In genomic region chr17:1455748-1456599, GRCh38 we compare ENCODE assay signal across 1 cellular context.
TF ChIP-seq lines count a peak whose summit lies in the region.

Gene CRK, minus strand, starts transcription at chr17:1456232. Its CDS starts 115 bp downstream, at chr17:1456117.

TF ChIP-seq in HepG2, 621 proteins besides CTCF, POLR2A, EP300 and RAD21 (continued from another document and continues in another):
- TF ChIP-seq MXD3 (CRISPR knock-in tag; IDR thresholded peaks at IDR 0.05) (peak; percentile 61; the same call in 1 of the 2 replicates), KDM2A (CRISPR knock-in tag; IDR thresholded peaks at IDR 0.05; ENCODE audit: borderline replicate concordance, low read depth) (peak; percentile 99), SP2 (CRISPR knock-in tag; IDR thresholded peaks at IDR 0.05) (peak; percentile 69), ZNF572 (CRISPR knock-in tag; IDR thresholded peaks at IDR 0.05) (no peak), HNF1A (IDR thresholded peaks at IDR 0.05; ENCODE audit: low read depth) (no peak), HNF1A (CRISPR knock-in tag; IDR thresholded peaks at IDR 0.05; ENCODE audit: borderline replicate concordance) (no peak), ZNF264 (CRISPR knock-in tag; IDR thresholded peaks at IDR 0.05) (no peak), IRF2 (CRISPR knock-in tag; IDR thresholded peaks at IDR 0.05) (peak; percentile 80; the same call in 1 of the 2 replicates), ZNF772 (CRISPR knock-in tag; IDR thresholded peaks at IDR 0.05) (no peak; the same call in 1 of the 2 replicates), ZNF674 (CRISPR knock-in tag; IDR thresholded peaks at IDR 0.05; ENCODE audit: low read depth) (0 out of 2 replicates have a peak, but pooled peaks have one; percentile 9), ZNF883 (CRISPR knock-in tag; IDR thresholded peaks at IDR 0.05; ENCODE audit: not compliant biosample characterization) (peak; percentile 17), ZNF430 (CRISPR knock-in tag; IDR thresholded peaks at IDR 0.05) (peak; percentile 39; the same call in 1 of the 2 replicates), CREM (IDR thresholded peaks at IDR 0.05) (peak; percentile 77), CREM (CRISPR knock-in tag; IDR thresholded peaks at IDR 0.05) (no peak), MED1 (CRISPR knock-in tag; IDR thresholded peaks at IDR 0.05) (no peak), FOXJ3 (CRISPR knock-in tag; IDR thresholded peaks at IDR 0.05; ENCODE audit: borderline replicate concordance) (no peak), CBFB (CRISPR knock-in tag; IDR thresholded peaks at IDR 0.05) (peak; percentile 33; the same call in 1 of the 2 replicates), MBD4 (IDR thresholded peaks at IDR 0.05; ENCODE audit: borderline replicate concordance, low read length) (no peak), KDM3A (CRISPR knock-in tag; IDR thresholded peaks at IDR 0.05; ENCODE audit: low read depth) (0 out of 2 replicates have a peak, but pooled peaks have one; percentile 44), BRD4 (CRISPR knock-in tag; IDR thresholded peaks at IDR 0.05) (no peak), ZNF354B (CRISPR knock-in tag; IDR thresholded peaks at IDR 0.05) (no peak), HNF4G (IDR thresholded peaks at IDR 0.05; ENCODE audit: borderline replicate concordance, low read depth, low read length) (0 out of 2 replicates have a peak, but pooled peaks have one; percentile 5), HNF4G (CRISPR knock-in tag; IDR thresholded peaks at IDR 0.05; ENCODE audit: borderline replicate concordance, low read depth) (no peak), SYNCRIP (IDR thresholded peaks at IDR 0.05; ENCODE audit: insufficient read depth, low read depth, low read length) (no peak), ZFP36L2 (CRISPR knock-in tag; IDR thresholded peaks at IDR 0.05) (no peak), TCF7L2 (IDR thresholded peaks at IDR 0.05; ENCODE audit: low read depth, low read length) (no peak), ZNF225 (CRISPR knock-in tag; IDR thresholded peaks at IDR 0.05) (0 out of 2 replicates have a peak, but pooled peaks have one; percentile 32), ASH2L (IDR thresholded peaks at IDR 0.05; ENCODE audit: insufficient read length, low read depth, low read length) (peak; percentile 58), KLF6 (CRISPR knock-in tag; IDR thresholded peaks at IDR 0.05) (0 out of 2 replicates have a peak, but pooled peaks have one; percentile 34), ZNF292 (CRISPR knock-in tag; IDR thresholded peaks at IDR 0.05; ENCODE audit: borderline replicate concordance, low read depth) (no peak), ZNF362 (CRISPR knock-in tag; IDR thresholded peaks at IDR 0.05; ENCODE audit: borderline replicate concordance) (no peak; the same call in 1 of the 2 replicates), PATZ1 (CRISPR knock-in tag; IDR thresholded peaks at IDR 0.05) (peak; percentile 37), ZFP91 (CRISPR knock-in tag; IDR thresholded peaks at IDR 0.05; ENCODE audit: borderline replicate concordance) (no peak; the same call in 1 of the 2 replicates), ELF3 (CRISPR knock-in tag; IDR thresholded peaks at IDR 0.05) (peak; percentile 34; the same call in 1 of the 2 replicates), PCBP1 (IDR thresholded peaks at IDR 0.05; ENCODE audit: borderline replicate concordance, low read depth, low read length) (no peak), SP1 (IDR thresholded peaks at IDR 0.05) (no peak), SP1 (CRISPR knock-in tag; IDR thresholded peaks at IDR 0.05) (peak; percentile 54; the same call in 1 of the 2 replicates), ZMYM4 (CRISPR knock-in tag; IDR thresholded peaks at IDR 0.05) (no peak; the same call in 1 of the 2 replicates), IRF9 (CRISPR knock-in tag; IDR thresholded peaks at IDR 0.05; ENCODE audit: borderline replicate concordance) (peak; percentile 64; the same call in 1 of the 2 replicates), ZSCAN22 (CRISPR knock-in tag; IDR thresholded peaks at IDR 0.05) (peak; percentile 73; the same call in 1 of the 2 replicates), IRX3 (CRISPR knock-in tag; IDR thresholded peaks at IDR 0.05; ENCODE audit: borderline replicate concordance, low read depth) (no peak), ZNF326 (CRISPR knock-in tag; IDR thresholded peaks at IDR 0.05; ENCODE audit: borderline replicate concordance) (no peak), THAP11 (CRISPR knock-in tag; IDR thresholded peaks at IDR 0.05) (peak; percentile 91), ZNF34 (CRISPR knock-in tag; IDR thresholded peaks at IDR 0.05; ENCODE audit: borderline replicate concordance) (0 out of 2 replicates have a peak, but pooled peaks have one; percentile 10), SRSF9 (IDR thresholded peaks at IDR 0.05; ENCODE audit: borderline replicate concordance, insufficient read depth, low read depth, low read length, poor library complexity, severe bottlenecking) (no peak), ATF1 (CRISPR knock-in tag; IDR thresholded peaks at IDR 0.05) (peak; percentile 56; the same call in 1 of the 2 replicates), SMAD1 (CRISPR knock-in tag; IDR thresholded peaks at IDR 0.05; ENCODE audit: borderline replicate concordance, low read depth) (peak; percentile 43; the same call in 1 of the 2 replicates), MAX (IDR thresholded peaks at IDR 0.05) (no peak; the same call in 1 of the 2 replicates), ERF (CRISPR knock-in tag; IDR thresholded peaks at IDR 0.05) (peak; percentile 41; the same call in 1 of the 2 replicates), ZNF331 (CRISPR knock-in tag; IDR thresholded peaks at IDR 0.05) (peak; percentile 61; the same call in 1 of the 2 replicates), ZNF441 (CRISPR knock-in tag; IDR thresholded peaks at IDR 0.05; ENCODE audit: borderline replicate concordance) (no peak; the same call in 1 of the 2 replicates), ZNF30 (CRISPR knock-in tag; IDR thresholded peaks at IDR 0.05) (0 out of 2 replicates have a peak, but pooled peaks have one; percentile 3), RARG (CRISPR knock-in tag; IDR thresholded peaks at IDR 0.05; ENCODE audit: low read depth) (0 out of 2 replicates have a peak, but pooled peaks have one; percentile 18), HDAC1 (CRISPR knock-in tag; IDR thresholded peaks at IDR 0.05) (peak; percentile 31), CERS6 (CRISPR knock-in tag; IDR thresholded peaks at IDR 0.05) (no peak)
